In the genomic region with DNA sequence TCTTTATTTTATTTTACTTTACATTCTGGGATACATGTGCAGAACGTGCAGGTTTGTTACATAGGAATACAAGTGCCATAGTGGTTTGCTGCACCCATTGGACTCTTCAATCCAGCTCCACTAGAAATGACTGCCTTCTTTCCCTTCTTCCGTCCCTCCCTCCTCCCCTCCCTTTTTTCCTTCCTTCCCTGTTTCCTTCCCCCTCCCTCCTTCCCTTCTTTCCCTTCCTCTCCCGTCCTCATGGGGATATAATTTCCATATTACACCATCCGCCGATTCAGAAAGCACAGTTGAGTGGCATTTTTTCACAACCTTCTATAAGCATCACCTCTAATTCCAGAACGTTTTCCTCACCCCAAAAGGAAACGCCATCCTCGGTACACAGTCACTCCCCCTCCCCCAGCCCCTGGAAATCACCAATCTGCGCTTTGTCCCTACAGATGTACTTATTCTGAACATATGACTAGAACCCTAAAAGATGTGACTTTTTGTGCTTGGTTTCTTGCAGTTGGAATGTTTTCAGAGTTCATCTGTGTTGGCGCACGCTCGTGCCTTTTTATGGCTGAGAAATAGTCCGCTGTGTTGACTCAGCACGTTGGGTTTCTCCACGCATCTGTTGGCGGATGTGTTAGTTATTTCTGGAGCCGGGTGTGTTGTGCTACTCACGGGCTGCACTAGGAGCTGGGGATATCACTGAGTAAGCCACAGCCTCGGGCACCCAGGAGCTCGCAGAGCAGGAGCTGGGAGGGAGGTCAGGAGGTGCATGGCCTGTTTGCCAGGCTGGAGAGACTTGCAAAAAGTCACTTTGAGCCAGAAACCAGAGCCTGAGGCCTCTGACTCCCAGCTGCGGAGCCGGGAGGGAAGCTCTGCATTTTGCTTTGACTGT, we compare ENCODE assay signal across 8 cellular contexts.
DNase-seq lines count a peak whose midpoint lies in the region; ATAC-seq and TF ChIP-seq lines count a peak whose summit lies in the region.

No MANE protein-coding gene starts in this region.

- ATAC-seq in HG03175 (IDR thresholded peaks at IDR 0.05; ENCODE audit: unreplicated experiment), result no peak
- ATAC-seq in activated CD4-positive, CD25-positive, alpha-beta regulatory T cell treated with anti-CD3 and anti-CD28 coated beads, Interleukin-2, amount 50 U/mL, for 24 hours, result no peak

- H3K4me3 ChIP-seq in LNCaP clone FGC (ENCODE audit: low read depth, low read length), result peak overlapping the region; percentile 25; the same call in 1 of the 2 replicates

- TF ChIP-seq CTCF in LNCaP clone FGC (IDR thresholded peaks at IDR 0.05; ENCODE audit: control insufficient read depth, extremely low read depth, insufficient read depth), result no peak

- DNase-seq in AG08395 (ENCODE audit: low spot score) (peak; percentile 97), LNCaP clone FGC (ENCODE audit: low read depth) (peak; percentile 79), astrocyte of the hippocampus (ENCODE audit: low read depth, low spot score) (peak; percentile 94), iris pigment epithelial cell (ENCODE audit: low read depth) (peak; percentile 98), GM19240 (ENCODE audit: insufficient read length, low spot score) (no peak)
- DNase-seq in stimulated activated CD4-positive, alpha-beta T cell treated with anti-CD3 and anti-CD28 coated beads, Interleukin-4, amount 100 ng/mL, for 1 hour, result peak; percentile 40
